ENCODE assay signal across 29 cellular contexts in genomic region chr19:2111425-2111824, GRCh38. TPM values are rescaled to one million over a fixed set of nuclear protein-coding genes. Genes with fewer than 3 reads are reported as not detected.
"Had no signal": no experiment of that assay in that cellular context is flagged by ENCODE, and none has a peak within 500 bp of the region (broad histone marks: within the 10 kb centered on the region; RNA-seq: fewer than 3 reads in every experiment).

No MANE protein-coding gene starts in this region.

- H3K27me3 ChIP-seq: ascending aorta, breast epithelium, cardiac muscle cell, dorsolateral prefrontal cortex had no signal

- H3K4me1 Mint-ChIP-seq: activated CD4-positive, alpha-beta T cell treated with anti-CD3 and anti-CD28 coated beads for 36 hours; activated CD4-positive, alpha-beta T cell treated with anti-CD3 and anti-CD28 coated beads, Interleukin-2, amount 10 ng/mL, durations not matched to agents 24 days and 14 days; brain; endodermal cell had no signal

- H3K4me3 Mint-ChIP-seq: activated CD4-positive, alpha-beta memory T cell treated with anti-CD3 and anti-CD28 coated beads for 36 hours; activated CD4-positive, alpha-beta T cell treated with anti-CD3 and anti-CD28 coated beads for 36 hours; activated CD4-positive, alpha-beta T cell treated with anti-CD3 and anti-CD28 coated beads, Interleukin-2, amount 10 ng/mL, durations not matched to agents 24 days and 14 days; activated CD8-positive, alpha-beta T cell treated with anti-CD3 and anti-CD28 coated beads, Interleukin-2, amount 10 ng/mL, durations not matched to agents 7 days and 5 days; activated naive CD4-positive, alpha-beta T cell treated with anti-CD3 and anti-CD28 coated beads, Interleukin-2, amount 50 U/mL, for 24 hours; activated naive CD8-positive, alpha-beta T cell treated with anti-CD3 and anti-CD28 coated beads, Interleukin-2, amount 10 ng/mL, durations not matched to agents 7 days and 5 days; activated T-cell treated with anti-CD3 and anti-CD28 coated beads, Interleukin-2, amount 50 U/mL, for 4 hours; activated T-helper 17 cell treated with anti-CD3 and anti-CD28 coated beads, Interleukin-2, amount 50 U/mL, for 72 hours; brain; dendritic cell treated with granulocyte-macrophage colony-stimulating factor and Interleukin-4, amounts not matched to agents 40 ng/mL and 50 ng/mL, for 4 days; endodermal cell had no signal

- H3K9me3 ChIP-seq: ascending aorta, breast epithelium had no signal

- DNase-seq: activated CD4-positive, alpha-beta memory T cell treated with anti-CD3 and anti-CD28 coated beads for 36 hours; activated CD4-positive, alpha-beta T cell treated with anti-CD3 and anti-CD28 coated beads for 36 hours; activated CD4-positive, alpha-beta T cell treated with anti-CD3 and anti-CD28 coated beads, Interleukin-2, amount 10 ng/mL, durations not matched to agents 24 days and 14 days; activated CD4-positive, CD25-positive, alpha-beta regulatory T cell; activated CD4-positive, CD25-positive, alpha-beta regulatory T cell treated with anti-CD3 and anti-CD28 coated beads, Interleukin-2, amount 50 U/mL, for 72 hours; activated CD8-positive, alpha-beta T cell treated with anti-CD3 and anti-CD28 coated beads, Interleukin-2, amount 10 ng/mL, durations not matched to agents 7 days and 5 days; activated effector memory CD4-positive, alpha-beta T cell treated with Interleukin-2 at 50 U/mL for 16 hours; activated gamma-delta T cell treated with Interleukin-2 at 50 U/mL for 16 hours; activated naive CD4-positive, alpha-beta T cell treated with Interleukin-2 at 50 U/mL for 16 hours; activated naive CD8-positive, alpha-beta T cell treated with anti-CD3 and anti-CD28 coated beads, Interleukin-2, amount 10 ng/mL, durations not matched to agents 7 days and 5 days; activated T-cell treated with anti-CD3 and anti-CD28 coated beads, Interleukin-2, amount 50 U/mL, for 4 hours; central memory CD4-positive, alpha-beta T cell; effector memory CD4-positive, alpha-beta T cell; foreskin fibroblast; head of caudate nucleus; T-helper 1 cell; T-helper 2 cell had no signal

- H3K27ac ChIP-seq: ascending aorta, breast epithelium, cardiac muscle cell, coronary artery had no signal

- H3K4me1 ChIP-seq: ascending aorta, breast epithelium had no signal

- H3K27me3 Mint-ChIP-seq: activated CD4-positive, alpha-beta memory T cell treated with anti-CD3 and anti-CD28 coated beads for 36 hours; activated CD4-positive, alpha-beta T cell treated with anti-CD3 and anti-CD28 coated beads for 36 hours; activated CD4-positive, alpha-beta T cell treated with anti-CD3 and anti-CD28 coated beads, Interleukin-2, amount 10 ng/mL, durations not matched to agents 24 days and 14 days; activated naive CD4-positive, alpha-beta T cell treated with anti-CD3 and anti-CD28 coated beads, Interleukin-2, amount 50 U/mL, for 24 hours; activated naive CD8-positive, alpha-beta T cell treated with anti-CD3 and anti-CD28 coated beads, Interleukin-2, amount 10 ng/mL, durations not matched to agents 7 days and 5 days; activated T-helper 17 cell treated with anti-CD3 and anti-CD28 coated beads, Interleukin-2, amount 50 U/mL, for 72 hours; brain; dendritic cell treated with granulocyte-macrophage colony-stimulating factor and Interleukin-4, amounts not matched to agents 40 ng/mL and 50 ng/mL, for 4 days had no signal

- ATAC-seq: activated CD4-positive, alpha-beta T cell treated with anti-CD3 and anti-CD28 coated beads for 36 hours; activated CD8-positive, alpha-beta T cell treated with anti-CD3 and anti-CD28 coated beads, Interleukin-2, amount 10 ng/mL, durations not matched to agents 7 days and 5 days; activated T-cell treated with anti-CD3 and anti-CD28 coated beads, Interleukin-2, amount 50 U/mL, for 4 hours; activated T-helper 17 cell treated with anti-CD3 and anti-CD28 coated beads, Interleukin-2, amount 50 U/mL, for 72 hours; esophagus mucosa had no signal

- H3K4me3 ChIP-seq: ascending aorta, breast epithelium, cardiac muscle cell, coronary artery, dorsolateral prefrontal cortex had no signal

- H3K27ac Mint-ChIP-seq: activated CD4-positive, alpha-beta memory T cell treated with anti-CD3 and anti-CD28 coated beads for 36 hours; activated CD4-positive, alpha-beta T cell treated with anti-CD3 and anti-CD28 coated beads for 36 hours; activated CD4-positive, alpha-beta T cell treated with anti-CD3 and anti-CD28 coated beads, Interleukin-2, amount 10 ng/mL, durations not matched to agents 24 days and 14 days; activated CD8-positive, alpha-beta T cell treated with anti-CD3 and anti-CD28 coated beads, Interleukin-2, amount 10 ng/mL, durations not matched to agents 7 days and 5 days; activated naive CD4-positive, alpha-beta T cell treated with anti-CD3 and anti-CD28 coated beads, Interleukin-2, amount 50 U/mL, for 24 hours; activated naive CD8-positive, alpha-beta T cell treated with anti-CD3 and anti-CD28 coated beads, Interleukin-2, amount 10 ng/mL, durations not matched to agents 7 days and 5 days; brain; dendritic cell treated with granulocyte-macrophage colony-stimulating factor and Interleukin-4, amounts not matched to agents 40 ng/mL and 50 ng/mL, for 4 days had no signal

- FAIRE-seq: frontal cortex had no signal

RNA-seq across cellular contexts. Expression of gene IZUMO4, which starts 14.7 kb away (rescaled TPM):
- total RNA-seq: ascending aorta had no signal
